In the genomic region with DNA sequence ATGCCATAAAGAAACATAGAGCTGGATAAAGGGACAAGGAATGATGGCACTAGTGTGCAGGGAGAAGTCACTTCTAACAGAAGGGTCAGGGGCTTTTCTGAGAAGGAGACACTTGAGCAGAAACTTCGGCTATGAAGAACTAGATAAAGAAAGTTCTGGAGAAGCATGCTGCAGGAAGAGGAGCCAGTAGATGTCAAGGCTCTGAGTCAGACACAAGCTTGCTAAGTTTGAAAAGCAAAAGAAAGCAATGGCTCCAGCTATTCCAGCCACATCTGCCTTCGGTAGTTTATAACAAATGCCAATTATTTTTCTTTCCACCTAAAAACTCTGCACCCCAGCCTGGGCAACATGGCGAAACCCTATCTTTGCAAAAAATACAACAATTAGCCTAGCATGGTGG, we compare ENCODE assay signal across 19 cellular contexts. TPM values are rescaled to one million over a fixed set of nuclear protein-coding genes. Genes with fewer than 3 reads are reported as not detected.
DNase-seq lines count a peak whose midpoint lies in the region; ATAC-seq, FAIRE-seq and TF ChIP-seq lines count a peak whose summit lies in the region.
"Had no signal": no experiment of that assay in that cellular context is flagged by ENCODE, and none has a peak within 500 bp of the region (broad histone marks: within the 10 kb centered on the region; RNA-seq: fewer than 3 reads in every experiment).

No MANE protein-coding gene starts in this region.

- peaks cover 3% of the 10 kb centered on the region for H3K4me1 ChIP-seq in keratinocyte (ENCODE audit: control insufficient read depth, extremely low read depth, insufficient read depth, low read length)
- H3K4me1 ChIP-seq: adrenal gland, gastroesophageal sphincter, uterus had no signal

- H3K9ac ChIP-seq in keratinocyte (ENCODE audit: control insufficient read depth, extremely low read depth, insufficient read depth, low read length), result no peak overlapping the region
- H3K9ac ChIP-seq: KMS-11 had no signal

- dilution Hi-C loops in keratinocyte (cut with MboI; ENCODE audit: extremely low pct_ligation_motif_present, low sequenced_read_pairs), result loop anchor here (25.0 kb wide), 1 partner anchor 153 kb away; no protein-coding TSS in a partner anchor

- H3K9me3 ChIP-seq in keratinocyte (ENCODE audit: control insufficient read depth, low read depth, low read length), result no peaks in the 10 kb centered on the region
- H3K9me3 ChIP-seq: adrenal gland, gastroesophageal sphincter, uterus had no signal

- no peak overlapping the region for H3K27ac ChIP-seq in keratinocyte (ENCODE audit: control insufficient read depth, insufficient read depth, low read length)
- H3K27ac ChIP-seq: adrenal gland, gastroesophageal sphincter, KMS-11, skin epidermis, uterus had no signal

- no peaks in the 10 kb centered on the region for H4K20me1 ChIP-seq in keratinocyte (ENCODE audit: control insufficient read depth, extremely low read depth, insufficient read depth, low read length)

- no peaks in the 10 kb centered on the region for H3K27me3 ChIP-seq in keratinocyte (ENCODE audit: control insufficient read depth, extremely low read depth, insufficient read depth, low read length)
- H3K27me3 ChIP-seq: adrenal gland, gastroesophageal sphincter, uterus had no signal

- H3K4me2 ChIP-seq in keratinocyte (ENCODE audit: control insufficient read depth, extremely low read depth, insufficient read depth, low read depth, low read length), result no peak overlapping the region
- H3K4me2 ChIP-seq: KMS-11 had no signal

- H3K79me2 ChIP-seq in keratinocyte (ENCODE audit: control insufficient read depth, insufficient read depth, low read length), result no peaks in the 10 kb centered on the region

- ATAC-seq in HG03108 (IDR thresholded peaks at IDR 0.05; ENCODE audit: unreplicated experiment), result no peak
- ATAC-seq: gastroesophageal sphincter had no signal

- FAIRE-seq in keratinocyte (lab: Jason Lieb, UNC), result peak; percentile 26

- no peaks in the 10 kb centered on the region for H3K36me3 ChIP-seq in keratinocyte (ENCODE audit: control insufficient read depth in 2 of 2, extremely low read depth in 1 of 2, insufficient read depth in 2 of 2, low read length in 2 of 2)
- H3K36me3 ChIP-seq: adrenal gland, uterus had no signal

- DNase-seq in AG10803 (ENCODE audit: low read depth) (peak; percentile 69), RPMI7951 (ENCODE audit: low read depth) (peak; percentile 14), choroid plexus epithelial cell (ENCODE audit: low read depth) (peak; percentile 79), keratinocyte (ENCODE audit: low read depth, low spot score) (no peak), NCI-H510A treated with DMSO at 0.1 percent for 48 hours (lab: John Stamatoyannopoulos, UW) (no peak), 8988T (no peak)
- no peak for DNase-seq in activated effector memory CD4-positive, alpha-beta T cell treated with anti-CD3 and anti-CD28 coated beads, Interleukin-2, amount 50 U/mL, for 16 hours
- DNase-seq: activated CD4-positive, alpha-beta T cell treated with anti-CD3 and anti-CD28 coated beads, Interleukin-2, amount 10 ng/mL, durations not matched to agents 24 days and 14 days; activated CD8-positive, alpha-beta memory T cell treated with anti-CD3 and anti-CD28 coated beads, Interleukin-2, amount 50 U/mL, for 4 hours; activated gamma-delta T cell; adrenal gland; cerebellar nuclear complex; midbrain; NCI-H1930; uterus had no signal

- no peak for TF ChIP-seq CTCF in AG10803 (conservative IDR thresholded peaks at IDR 0.05; ENCODE audit: low read length)
- no peak for TF ChIP-seq CTCF in choroid plexus epithelial cell (conservative IDR thresholded peaks at IDR 0.05; ENCODE audit: low read depth, low read length)
- no peak for TF ChIP-seq CTCF in keratinocyte (optimal IDR thresholded peaks at IDR 0.05 in 1 of 3, IDR thresholded peaks at IDR 0.05 in 1 of 3, conservative IDR thresholded peaks at IDR 0.05 in 1 of 3; ENCODE audit: extremely low read depth in 1 of 3, insufficient read depth in 2 of 3, low read length in 3 of 3)

- no peak overlapping the region for H3K4me3 ChIP-seq in AG10803 (ENCODE audit: low read length)
- H3K4me3 ChIP-seq in choroid plexus epithelial cell (ENCODE audit: low read depth, low read length), result no peak overlapping the region
- H3K4me3 ChIP-seq in keratinocyte (ENCODE audit: control insufficient read depth in 2 of 3, extremely low read depth in 1 of 3, insufficient read depth in 2 of 3, low read depth in 1 of 3, low read length in 3 of 3), result no peak overlapping the region
- H3K4me3 ChIP-seq: adrenal gland, gastroesophageal sphincter, skin epidermis, uterus had no signal

- H2AFZ ChIP-seq in keratinocyte (ENCODE audit: control insufficient read depth, low read length), result no peak overlapping the region

- no peaks in the 10 kb centered on the region for H3K9me1 ChIP-seq in keratinocyte (ENCODE audit: control insufficient read depth, extremely low read depth, insufficient read depth, low read length)

RNA-seq across cellular contexts. Expression of a gene that starts 7.5 kb away (rescaled TPM):
- total RNA-seq in RPMI7951 (2014; rRNA removed; shearing (Covaris generic)), result 17.9 and 21.4 TPM in 2 replicates
- polyA plus RNA-seq in keratinocyte, result 4.6 to 6.9 TPM (median 5.8 TPM) in 3 replicates
- polyA plus RNA-seq in keratinocyte (2011; ENCODE audit: low read depth), result 7.6 TPM
- polyA plus RNA-seq in keratinocyte (2011; cell fraction: cytosol; rRNA removed), result 4.0 and 5.5 TPM in 2 replicates
- 6.9 and 7.0 TPM in 2 replicates for polyA plus RNA-seq in keratinocyte (2011; cell fraction: nucleus; rRNA removed)
- polyA plus RNA-seq in keratinocyte (2012; ENCODE audit: low replicate concordance), result 2.9 and 5.3 TPM in 2 replicates
- polyA minus RNA-seq in keratinocyte, result 1.0 to 2.1 TPM (median 2.0 TPM) in 3 replicates
- 3.3 TPM for polyA minus RNA-seq in keratinocyte (2011; cell fraction: cytosol; rRNA and poly(A)+ RNA removed)
- polyA minus RNA-seq in keratinocyte (2011; cell fraction: nucleus; rRNA and poly(A)+ RNA removed), result 1.6 and 1.8 TPM in 2 replicates

Comparison
In these comparisons a context has a peak if more than half of its experiments do, and no peak if none do; other contexts are left out.
1. DNase-seq: peak in AG10803 (single experiment), RPMI7951 (single experiment) and choroid plexus epithelial cell (single experiment); none in keratinocyte (single experiment), NCI-H510A treated with DMSO at 0.1 percent for 48 hours (single experiment), activated effector memory CD4-positive, alpha-beta T cell treated with anti-CD3 and anti-CD28 coated beads, Interleukin-2, amount 50 U/mL, for 16 hours (single experiment) and 8988T (single experiment).